1 cellular context compared by ENCODE assay signal in the genomic region with DNA sequence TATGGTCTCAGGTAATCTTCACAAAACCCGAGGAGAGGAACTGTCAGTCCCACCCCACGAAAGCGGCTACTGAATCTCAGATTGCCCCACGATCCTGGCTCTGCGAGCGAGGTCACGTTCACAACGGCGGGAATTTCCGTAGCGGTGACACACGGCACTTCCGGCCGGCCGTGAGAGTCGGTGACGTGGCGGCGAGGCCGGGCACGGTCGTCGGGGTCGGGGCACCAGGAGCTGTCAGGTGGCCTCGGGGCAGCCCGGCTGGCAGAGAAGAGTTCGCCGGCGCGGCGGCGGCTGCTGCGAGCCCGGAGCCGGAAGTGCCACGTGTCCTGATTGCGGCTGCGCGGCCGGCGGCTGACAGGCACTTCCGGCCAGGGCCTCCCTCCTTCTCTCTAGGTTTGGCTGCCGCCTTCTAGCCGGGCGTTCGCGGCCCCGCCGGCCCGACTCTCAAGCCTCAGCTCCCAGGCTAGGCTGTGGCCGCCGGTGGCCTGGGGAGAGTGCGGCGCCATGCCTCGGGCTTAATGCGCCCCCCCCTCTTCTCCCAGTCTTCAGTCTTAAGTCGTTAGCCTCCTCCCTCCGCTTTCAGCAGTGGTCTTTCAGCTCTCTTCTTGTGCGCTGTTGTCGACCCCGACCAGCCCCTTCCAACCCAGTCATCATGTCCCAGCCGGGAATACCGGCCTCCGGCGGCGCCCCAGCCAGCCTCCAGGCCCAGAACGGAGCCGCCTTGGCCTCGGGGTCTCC.
TF ChIP-seq lines count a peak whose summit lies in the region.

A gene (plus strand): TSS at position 361 of the 738 bp plus-strand sequence. CDS start 292 bp downstream, at position 653.

TF ChIP-seq in K562, 482 proteins besides CTCF, POLR2A, EP300 and RAD21 (continued from another document and continues in another):
- TF ChIP-seq FOSL1 (tag; conservative IDR thresholded peaks at IDR 0.05) (0 out of 2 replicates have a peak, but pooled peaks have one; percentile 21), NFIC (IDR thresholded peaks at IDR 0.05) (peak; percentile 65), TARDBP (IDR thresholded peaks at IDR 0.05) (0 out of 2 replicates have a peak, but pooled peaks have one; percentile 25), SRSF7 (optimal IDR thresholded peaks at IDR 0.05; ENCODE audit: low read depth, low read length) (no peak), ARNT (IDR thresholded peaks at IDR 0.05) (peak in 1 of 2 experiments; percentile 53; a peak in 1 of 4 replicates), SMAD1 (IDR thresholded peaks at IDR 0.05; ENCODE audit: low read depth, low read length, partially characterized antibody) (peak; percentile 49), ZBTB1 (CRISPR knock-in tag; IDR thresholded peaks at IDR 0.05; ENCODE audit: borderline replicate concordance, low read depth) (0 out of 2 replicates have a peak, but pooled peaks have one; percentile 46), POLR2H (tag; IDR thresholded peaks at IDR 0.05; ENCODE audit: low read depth) (0 out of 2 replicates have a peak, but pooled peaks have one; percentile 24), CBX1 (IDR thresholded peaks at IDR 0.05; ENCODE audit: low read depth) (peak; percentile 17; the same call in 1 of the 2 replicates), CREBBP (IDR thresholded peaks at IDR 0.05; ENCODE audit: low read depth, low read length) (no peak), GTF2E2 (tag; IDR thresholded peaks at IDR 0.05) (0 out of 2 replicates have a peak, but pooled peaks have one; percentile 78), ZC3H4 (CRISPR knock-in tag; IDR thresholded peaks at IDR 0.05; ENCODE audit: borderline replicate concordance) (no peak), CBX3 (IDR thresholded peaks at IDR 0.05; ENCODE audit: borderline replicate concordance in 1 of 2, low read length in 2 of 2) (peak in 1 of 2 experiments; percentile 79; a peak in 1 of 3 replicates), KDM5B (IDR thresholded peaks at IDR 0.05; ENCODE audit: insufficient replicate concordance, low read depth, low read length) (peak; percentile 81), MCM3 (IDR thresholded peaks at IDR 0.05) (no peak), CHCHD3 (CRISPR knock-in tag; IDR thresholded peaks at IDR 0.05) (no peak), ZNF24 (IDR thresholded peaks at IDR 0.05) (peak; percentile 62; the same call in 1 of the 2 replicates), RB1 (IDR thresholded peaks at IDR 0.05; ENCODE audit: low read depth) (peak; percentile 89), NCOA2 (IDR thresholded peaks at IDR 0.05; ENCODE audit: partially characterized antibody in 2 of 2) (no peak), DMBX1 (CRISPR knock-in tag; IDR thresholded peaks at IDR 0.05; ENCODE audit: borderline replicate concordance) (peak; percentile 64; the same call in 1 of the 2 replicates), HLTF (IDR thresholded peaks at IDR 0.05) (peak; percentile 55; the same call in 1 of the 2 replicates), RFX5 (IDR thresholded peaks at IDR 0.05; ENCODE audit: low read depth, low read length) (0 out of 2 replicates have a peak, but pooled peaks have one; percentile 16), GABPA (tag; conservative IDR thresholded peaks at IDR 0.05; ENCODE audit: low read depth) (peak; percentile 96), CREB1 (IDR thresholded peaks at IDR 0.05) (no peak; the same call in 1 of the 2 replicates), CREB1 (CRISPR knock-in tag; IDR thresholded peaks at IDR 0.05) (peak; percentile 82), ZNF707 (CRISPR knock-in tag; conservative IDR thresholded peaks at IDR 0.05) (no peak), HNRNPH1 (optimal IDR thresholded peaks at IDR 0.05; ENCODE audit: low read depth, low read length) (no peak), NCOA1 (IDR thresholded peaks at IDR 0.05; ENCODE audit: low read depth) (peak; percentile 65), FOXA3 (CRISPR knock-in tag; conservative IDR thresholded peaks at IDR 0.05 in 1 of 2, IDR thresholded peaks at IDR 0.05 in 1 of 2) (0 out of 4 replicates have a peak, but pooled peaks of 1 of the 2 experiments have one; percentile 14), SUPT5H (IDR thresholded peaks at IDR 0.05) (peak; percentile 86), ESRRA (IDR thresholded peaks at IDR 0.05; ENCODE audit: borderline replicate concordance, low read depth) (peak; percentile 66; the same call in 1 of the 2 replicates), U2AF1 (optimal IDR thresholded peaks at IDR 0.05; ENCODE audit: low read depth, low read length) (no peak), RHOXF2B (CRISPR knock-in tag; conservative IDR thresholded peaks at IDR 0.05) (0 out of 2 replicates have a peak, but pooled peaks have one; percentile 61), ETV1 (tag; conservative IDR thresholded peaks at IDR 0.05; ENCODE audit: low read depth) (peak; percentile 83), ZNF253 (CRISPR knock-in tag; conservative IDR thresholded peaks at IDR 0.05) (no peak), SIX5 (IDR thresholded peaks at IDR 0.05; ENCODE audit: borderline replicate concordance in 1 of 2, insufficient read depth in 1 of 2, low read depth in 1 of 2, low read length in 2 of 2) (no peak), TBP (optimal IDR thresholded peaks at IDR 0.05; ENCODE audit: low read depth, low read length) (peak; percentile 75), ZBTB8A (IDR thresholded peaks at IDR 0.05; ENCODE audit: partially characterized antibody) (no peak), GABPB1 (CRISPR knock-in tag; IDR thresholded peaks at IDR 0.05) (peak; percentile 98), PTBP1 (IDR thresholded peaks at IDR 0.05; ENCODE audit: low read depth, low read length) (no peak)
- TF ChIP-seq, protein P1, sequence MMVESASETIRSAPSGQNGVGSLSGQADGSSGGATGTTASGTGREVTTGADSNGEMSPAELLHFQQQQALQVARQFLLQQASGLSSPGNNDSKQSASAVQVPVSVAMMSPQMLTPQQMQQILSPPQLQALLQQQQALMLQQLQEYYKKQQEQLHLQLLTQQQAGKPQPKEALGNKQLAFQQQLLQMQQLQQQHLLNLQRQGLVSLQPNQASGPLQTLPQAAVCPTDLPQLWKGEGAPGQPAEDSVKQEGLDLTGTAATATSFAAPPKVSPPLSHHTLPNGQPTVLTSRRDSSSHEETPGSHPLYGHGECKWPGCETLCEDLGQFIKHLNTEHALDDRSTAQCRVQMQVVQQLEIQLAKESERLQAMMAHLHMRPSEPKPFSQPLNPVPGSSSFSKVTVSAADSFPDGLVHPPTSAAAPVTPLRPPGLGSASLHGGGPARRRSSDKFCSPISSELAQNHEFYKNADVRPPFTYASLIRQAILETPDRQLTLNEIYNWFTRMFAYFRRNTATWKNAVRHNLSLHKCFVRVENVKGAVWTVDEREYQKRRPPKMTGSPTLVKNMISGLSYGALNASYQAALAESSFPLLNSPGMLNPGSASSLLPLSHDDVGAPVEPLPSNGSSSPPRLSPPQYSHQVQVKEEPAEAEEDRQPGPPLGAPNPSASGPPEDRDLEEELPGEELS (CRISPR knock-in tag; IDR thresholded peaks at IDR 0.05; ENCODE audit: borderline replicate concordance) = no peak
- TF ChIP-seq, protein P2, sequence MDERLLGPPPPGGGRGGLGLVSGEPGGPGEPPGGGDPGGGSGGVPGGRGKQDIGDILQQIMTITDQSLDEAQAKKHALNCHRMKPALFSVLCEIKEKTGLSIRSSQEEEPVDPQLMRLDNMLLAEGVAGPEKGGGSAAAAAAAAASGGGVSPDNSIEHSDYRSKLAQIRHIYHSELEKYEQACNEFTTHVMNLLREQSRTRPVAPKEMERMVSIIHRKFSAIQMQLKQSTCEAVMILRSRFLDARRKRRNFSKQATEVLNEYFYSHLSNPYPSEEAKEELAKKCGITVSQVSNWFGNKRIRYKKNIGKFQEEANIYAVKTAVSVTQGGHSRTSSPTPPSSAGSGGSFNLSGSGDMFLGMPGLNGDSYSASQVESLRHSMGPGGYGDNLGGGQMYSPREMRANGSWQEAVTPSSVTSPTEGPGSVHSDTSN (CRISPR knock-in tag; IDR thresholded peaks at IDR 0.05; ENCODE audit: low read depth) = no peak
- TF ChIP-seq, protein P2 (tag; conservative IDR thresholded peaks at IDR 0.05; ENCODE audit: low read depth) = no peak
- TF ChIP-seq, protein P3, sequence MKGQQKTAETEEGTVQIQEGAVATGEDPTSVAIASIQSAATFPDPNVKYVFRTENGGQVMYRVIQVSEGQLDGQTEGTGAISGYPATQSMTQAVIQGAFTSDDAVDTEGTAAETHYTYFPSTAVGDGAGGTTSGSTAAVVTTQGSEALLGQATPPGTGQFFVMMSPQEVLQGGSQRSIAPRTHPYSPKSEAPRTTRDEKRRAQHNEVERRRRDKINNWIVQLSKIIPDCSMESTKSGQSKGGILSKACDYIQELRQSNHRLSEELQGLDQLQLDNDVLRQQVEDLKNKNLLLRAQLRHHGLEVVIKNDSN (CRISPR knock-in tag; IDR thresholded peaks at IDR 0.05) = peak; percentile 76
- TF ChIP-seq, protein P4, sequence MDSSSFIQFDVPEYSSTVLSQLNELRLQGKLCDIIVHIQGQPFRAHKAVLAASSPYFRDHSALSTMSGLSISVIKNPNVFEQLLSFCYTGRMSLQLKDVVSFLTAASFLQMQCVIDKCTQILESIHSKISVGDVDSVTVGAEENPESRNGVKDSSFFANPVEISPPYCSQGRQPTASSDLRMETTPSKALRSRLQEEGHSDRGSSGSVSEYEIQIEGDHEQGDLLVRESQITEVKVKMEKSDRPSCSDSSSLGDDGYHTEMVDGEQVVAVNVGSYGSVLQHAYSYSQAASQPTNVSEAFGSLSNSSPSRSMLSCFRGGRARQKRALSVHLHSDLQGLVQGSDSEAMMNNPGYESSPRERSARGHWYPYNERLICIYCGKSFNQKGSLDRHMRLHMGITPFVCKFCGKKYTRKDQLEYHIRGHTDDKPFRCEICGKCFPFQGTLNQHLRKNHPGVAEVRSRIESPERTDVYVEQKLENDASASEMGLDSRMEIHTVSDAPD (CRISPR knock-in tag; IDR thresholded peaks at IDR 0.05) = no peak
- TF ChIP-seq, protein P5, sequence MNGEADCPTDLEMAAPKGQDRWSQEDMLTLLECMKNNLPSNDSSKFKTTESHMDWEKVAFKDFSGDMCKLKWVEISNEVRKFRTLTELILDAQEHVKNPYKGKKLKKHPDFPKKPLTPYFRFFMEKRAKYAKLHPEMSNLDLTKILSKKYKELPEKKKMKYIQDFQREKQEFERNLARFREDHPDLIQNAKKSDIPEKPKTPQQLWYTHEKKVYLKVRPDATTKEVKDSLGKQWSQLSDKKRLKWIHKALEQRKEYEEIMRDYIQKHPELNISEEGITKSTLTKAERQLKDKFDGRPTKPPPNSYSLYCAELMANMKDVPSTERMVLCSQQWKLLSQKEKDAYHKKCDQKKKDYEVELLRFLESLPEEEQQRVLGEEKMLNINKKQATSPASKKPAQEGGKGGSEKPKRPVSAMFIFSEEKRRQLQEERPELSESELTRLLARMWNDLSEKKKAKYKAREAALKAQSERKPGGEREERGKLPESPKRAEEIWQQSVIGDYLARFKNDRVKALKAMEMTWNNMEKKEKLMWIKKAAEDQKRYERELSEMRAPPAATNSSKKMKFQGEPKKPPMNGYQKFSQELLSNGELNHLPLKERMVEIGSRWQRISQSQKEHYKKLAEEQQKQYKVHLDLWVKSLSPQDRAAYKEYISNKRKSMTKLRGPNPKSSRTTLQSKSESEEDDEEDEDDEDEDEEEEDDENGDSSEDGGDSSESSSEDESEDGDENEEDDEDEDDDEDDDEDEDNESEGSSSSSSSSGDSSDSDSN (IDR thresholded peaks at IDR 0.05; ENCODE audit: borderline replicate concordance in 1 of 2, low read depth in 2 of 2, low read length in 2 of 2) = peak in 1 of 2 experiments; percentile 52; a peak in 1 of 4 replicates
- TF ChIP-seq, protein P6, sequence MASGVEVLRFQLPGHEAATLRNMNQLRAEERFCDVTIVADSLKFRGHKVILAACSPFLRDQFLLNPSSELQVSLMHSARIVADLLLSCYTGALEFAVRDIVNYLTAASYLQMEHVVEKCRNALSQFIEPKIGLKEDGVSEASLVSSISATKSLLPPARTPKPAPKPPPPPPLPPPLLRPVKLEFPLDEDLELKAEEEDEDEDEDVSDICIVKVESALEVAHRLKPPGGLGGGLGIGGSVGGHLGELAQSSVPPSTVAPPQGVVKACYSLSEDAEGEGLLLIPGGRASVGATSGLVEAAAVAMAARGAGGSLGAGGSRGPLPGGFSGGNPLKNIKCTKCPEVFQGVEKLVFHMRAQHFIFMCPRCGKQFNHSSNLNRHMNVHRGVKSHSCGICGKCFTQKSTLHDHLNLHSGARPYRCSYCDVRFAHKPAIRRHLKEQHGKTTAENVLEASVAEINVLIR (CRISPR knock-in tag; IDR thresholded peaks at IDR 0.05) = 0 out of 2 replicates have a peak, but pooled peaks have one; percentile 17
- TF ChIP-seq, protein P7, sequence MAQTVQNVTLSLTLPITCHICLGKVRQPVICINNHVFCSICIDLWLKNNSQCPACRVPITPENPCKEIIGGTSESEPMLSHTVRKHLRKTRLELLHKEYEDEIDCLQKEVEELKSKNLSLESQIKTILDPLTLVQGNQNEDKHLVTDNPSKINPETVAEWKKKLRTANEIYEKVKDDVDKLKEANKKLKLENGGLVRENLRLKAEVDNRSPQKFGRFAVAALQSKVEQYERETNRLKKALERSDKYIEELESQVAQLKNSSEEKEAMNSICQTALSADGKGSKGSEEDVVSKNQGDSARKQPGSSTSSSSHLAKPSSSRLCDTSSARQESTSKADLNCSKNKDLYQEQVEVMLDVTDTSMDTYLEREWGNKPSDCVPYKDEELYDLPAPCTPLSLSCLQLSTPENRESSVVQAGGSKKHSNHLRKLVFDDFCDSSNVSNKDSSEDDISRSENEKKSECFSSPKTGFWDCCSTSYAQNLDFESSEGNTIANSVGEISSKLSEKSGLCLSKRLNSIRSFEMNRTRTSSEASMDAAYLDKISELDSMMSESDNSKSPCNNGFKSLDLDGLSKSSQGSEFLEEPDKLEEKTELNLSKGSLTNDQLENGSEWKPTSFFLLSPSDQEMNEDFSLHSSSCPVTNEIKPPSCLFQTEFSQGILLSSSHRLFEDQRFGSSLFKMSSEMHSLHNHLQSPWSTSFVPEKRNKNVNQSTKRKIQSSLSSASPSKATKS (CRISPR knock-in tag; IDR thresholded peaks at IDR 0.05) = no peak
- TF ChIP-seq, protein P8, sequence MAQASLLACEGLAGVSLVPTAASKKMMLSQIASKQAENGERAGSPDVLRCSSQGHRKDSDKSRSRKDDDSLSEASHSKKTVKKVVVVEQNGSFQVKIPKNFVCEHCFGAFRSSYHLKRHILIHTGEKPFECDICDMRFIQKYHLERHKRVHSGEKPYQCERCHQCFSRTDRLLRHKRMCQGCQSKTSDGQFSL (CRISPR knock-in tag; IDR thresholded peaks at IDR 0.05) = peak; percentile 90
- TF ChIP-seq, protein P8 (tag; IDR thresholded peaks at IDR 0.05) = no peak
- TF ChIP-seq, protein P9, sequence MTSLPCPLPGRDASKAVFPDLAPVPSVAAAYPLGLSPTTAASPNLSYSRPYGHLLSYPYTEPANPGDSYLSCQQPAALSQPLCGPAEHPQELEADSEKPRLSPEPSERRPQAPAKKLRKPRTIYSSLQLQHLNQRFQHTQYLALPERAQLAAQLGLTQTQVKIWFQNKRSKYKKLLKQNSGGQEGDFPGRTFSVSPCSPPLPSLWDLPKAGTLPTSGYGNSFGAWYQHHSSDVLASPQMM (CRISPR knock-in tag; IDR thresholded peaks at IDR 0.05) = no peak
